8 cellular contexts compared by ENCODE assay signal in genomic region chr6:14743465-14744211, GRCh38.
A peak's percentile ranks its signal among the peaks of the same experiment; 100 is the strongest.
DNase-seq lines count a peak whose midpoint lies in the region; ATAC-seq, FAIRE-seq and TF ChIP-seq lines count a peak whose summit lies in the region.

No MANE protein-coding gene starts in this region.

- H3K36me3 ChIP-seq in kidney epithelial cell (ENCODE audit: control insufficient read depth, insufficient read depth, low read length), result no peaks in the 10 kb centered on the region

- H3K36me3 Mint-ChIP-seq in activated naive CD4-positive, alpha-beta T cell treated with anti-CD3 and anti-CD28 coated beads, Interleukin-2, amount 50 U/mL, for 24 hours, result peaks cover 7% of the 10 kb centered on the region

- peak overlapping the region; percentile 99 for H3K27ac Mint-ChIP-seq in activated naive CD4-positive, alpha-beta T cell treated with anti-CD3 and anti-CD28 coated beads, Interleukin-2, amount 50 U/mL, for 24 hours

- H3K27me3 ChIP-seq in kidney epithelial cell (ENCODE audit: control insufficient read depth, insufficient read depth, low read length), result no peaks in the 10 kb centered on the region

- ATAC-seq in GM19328 (IDR thresholded peaks at IDR 0.05; ENCODE audit: unreplicated experiment), result no peak

- FAIRE-seq in RCC 7860 (lab: Jason Lieb, UNC), result peak; percentile 95

- peaks cover 27% of the 10 kb centered on the region for H3K9me3 Mint-ChIP-seq in activated naive CD4-positive, alpha-beta T cell treated with anti-CD3 and anti-CD28 coated beads, Interleukin-2, amount 50 U/mL, for 24 hours

- H3K4me1 Mint-ChIP-seq in activated naive CD4-positive, alpha-beta T cell treated with anti-CD3 and anti-CD28 coated beads, Interleukin-2, amount 50 U/mL, for 24 hours, result peaks cover 69% of the 10 kb centered on the region

- DNase-seq in EL, result peak; percentile 98
- peak; percentile 95 for DNase-seq in RCC 7860 (ENCODE audit: low spot score)
- peak; percentile 98 for DNase-seq in kidney epithelial cell (ENCODE audit: low read depth)
- peak; percentile 14 for DNase-seq in stimulated activated CD8-positive, alpha-beta memory T cell treated with anti-CD3 and anti-CD28 coated beads, Interleukin-15, amount 100 ng/mL, for 1 hour (ENCODE audit: low read depth)
- no peak for DNase-seq in NCI-H446 treated with DMSO at 0.1 percent for 48 hours (lab: John Stamatoyannopoulos, UW)
- no peak for DNase-seq in NCI-H1417 (lab: John Stamatoyannopoulos, UW)

- no peak overlapping the region for H3K4me3 ChIP-seq in kidney epithelial cell (ENCODE audit: low read depth, low read length)

- TF ChIP-seq CTCF in kidney epithelial cell (IDR thresholded peaks at IDR 0.05; ENCODE audit: insufficient read depth, low read length, poor library complexity, severe bottlenecking), result no peak

- peak overlapping the region; percentile 64 for H3K4me3 Mint-ChIP-seq in activated naive CD4-positive, alpha-beta T cell treated with anti-CD3 and anti-CD28 coated beads, Interleukin-2, amount 50 U/mL, for 24 hours

- no peaks in the 10 kb centered on the region for H3K27me3 Mint-ChIP-seq in activated naive CD4-positive, alpha-beta T cell treated with anti-CD3 and anti-CD28 coated beads, Interleukin-2, amount 50 U/mL, for 24 hours

Comparison
In these comparisons a context has a peak if more than half of its experiments do, and no peak if none do; other contexts are left out.
1. DNase-seq: peak in EL (single experiment), RCC 7860 (single experiment), kidney epithelial cell (single experiment) and stimulated activated CD8-positive, alpha-beta memory T cell treated with anti-CD3 and anti-CD28 coated beads, Interleukin-15, amount 100 ng/mL, for 1 hour (single experiment); none in NCI-H446 treated with DMSO at 0.1 percent for 48 hours (single experiment) and NCI-H1417 (0 of 3).